In genomic region chr4:102562995-102563394, GRCh38 we compare ENCODE assay signal across 18 cellular contexts.
DNase-seq lines count a peak whose midpoint lies in the region; ATAC-seq lines count a peak whose summit lies in the region.
"Had no signal": no experiment of that assay in that cellular context is flagged by ENCODE, and none has a peak within 500 bp of the region (broad histone marks: within the 10 kb centered on the region; RNA-seq: fewer than 3 reads in every experiment).

No MANE protein-coding gene starts in this region.

- no peaks in the 10 kb centered on the region for H3K27me3 Mint-ChIP-seq in CD4-positive, alpha-beta memory T cell

- peaks cover 32 to 43% of the 10 kb centered on the region in 2 donors for H3K36me3 Mint-ChIP-seq in CD4-positive, alpha-beta memory T cell

- no peaks in the 10 kb centered on the region for H3K9me3 ChIP-seq in CD4-positive, alpha-beta memory T cell (ENCODE audit: control insufficient read depth in 1 of 2, low read length in 2 of 2)
- H3K9me3 ChIP-seq: adrenal gland, prostate gland, suprapubic skin had no signal

- CTCF ChIA-PET in CD4-positive, alpha-beta memory T cell (lab: Charles Lee; ENCODE audit: partially characterized antibody), result interaction anchor here (1.2 kb wide), 1 partner anchor 16 kb away, joined by 3 read pairs; no protein-coding TSS in a partner anchor

- no peak overlapping the region for H3K27ac ChIP-seq in CD4-positive, alpha-beta memory T cell (ENCODE audit: low read depth, low read length)
- H3K27ac ChIP-seq: adrenal gland, C4-2B, prostate gland, suprapubic skin had no signal

- no peak for DNase-seq in CD4-positive, alpha-beta memory T cell
- peak; percentile 20 for DNase-seq in HT1080 (ENCODE audit: low read depth)
- peak; percentile 47 for DNase-seq in amniotic epithelial cell (ENCODE audit: low read depth)
- DNase-seq in renal cortical epithelial cell (ENCODE audit: low read depth), result peak; percentile 44
- no peak for DNase-seq in activated gamma-delta T cell (lab: John Stamatoyannopoulos, UW)
- DNase-seq: adrenal gland, DND-41, MV-4-11, NCI-H2081 treated with DMSO at 0.1 percent for 48 hours, NCI-H526 treated with DMSO at 0.1 percent for 48 hours, nephron progenitor cell, PC-3 had no signal

- no peak overlapping the region for H3K4me3 ChIP-seq in CD4-positive, alpha-beta memory T cell (ENCODE audit: low read length in 2 of 2)
- H3K4me3 ChIP-seq: adrenal gland, prostate gland, suprapubic skin had no signal

- no peaks in the 10 kb centered on the region for H3K36me3 ChIP-seq in CD4-positive, alpha-beta memory T cell (ENCODE audit: insufficient read depth, low read length)
- H3K36me3 ChIP-seq: adrenal gland, prostate gland, suprapubic skin had no signal

- H3K27ac Mint-ChIP-seq in CD4-positive, alpha-beta memory T cell, result peak overlapping the region in 4 of 7 donors; percentile 6 to 81 (median 49)
- H3K27ac Mint-ChIP-seq: nephron progenitor cell had no signal

- H3K27me3 ChIP-seq in CD4-positive, alpha-beta memory T cell (ENCODE audit: insufficient read depth, low read length), result no peaks in the 10 kb centered on the region
- H3K27me3 ChIP-seq: adrenal gland, suprapubic skin had no signal

- peak overlapping the region in 1 of 8 donors; percentile 0 for H3K4me3 Mint-ChIP-seq in CD4-positive, alpha-beta memory T cell
- H3K4me3 Mint-ChIP-seq: nephron progenitor cell had no signal

- intact Hi-C loops in CD4-positive, alpha-beta memory T cell (cut with micrococcal nuclease), result no loop called here

- peaks cover 60% of the 10 kb centered on the region for H3K4me1 ChIP-seq in CD4-positive, alpha-beta memory T cell (ENCODE audit: insufficient read depth, low read length)
- H3K4me1 ChIP-seq: prostate gland had no signal

- no peak for ATAC-seq in GM21717 (IDR thresholded peaks at IDR 0.05; ENCODE audit: unreplicated experiment)
- no peak for ATAC-seq in GM18511 (IDR thresholded peaks at IDR 0.05; ENCODE audit: unreplicated experiment)
- ATAC-seq: HCT116, PC-3 had no signal

- POLR2A ChIA-PET in CD4-positive, alpha-beta memory T cell (lab: Charles Lee; ENCODE audit: partially characterized antibody), result no interaction called here

- H3K9me3 Mint-ChIP-seq in CD4-positive, alpha-beta memory T cell, result no peaks in the 10 kb centered on the region
- H3K9me3 Mint-ChIP-seq: nephron progenitor cell had no signal

- peaks cover 38 to 63% (median 60%) of the 10 kb centered on the region in 4 donors for H3K4me1 Mint-ChIP-seq in CD4-positive, alpha-beta memory T cell
- H3K4me1 Mint-ChIP-seq: nephron progenitor cell had no signal

Comparison
In these comparisons a context has a peak if more than half of its experiments do, and no peak if none do; other contexts are left out.
1. DNase-seq: peak in HT1080 (single experiment), amniotic epithelial cell (single experiment) and renal cortical epithelial cell (single experiment); none in CD4-positive, alpha-beta memory T cell (0 of 5) and activated gamma-delta T cell (single experiment).